Comparison of ENCODE assay signal across 8 cellular contexts in the genomic region with DNA sequence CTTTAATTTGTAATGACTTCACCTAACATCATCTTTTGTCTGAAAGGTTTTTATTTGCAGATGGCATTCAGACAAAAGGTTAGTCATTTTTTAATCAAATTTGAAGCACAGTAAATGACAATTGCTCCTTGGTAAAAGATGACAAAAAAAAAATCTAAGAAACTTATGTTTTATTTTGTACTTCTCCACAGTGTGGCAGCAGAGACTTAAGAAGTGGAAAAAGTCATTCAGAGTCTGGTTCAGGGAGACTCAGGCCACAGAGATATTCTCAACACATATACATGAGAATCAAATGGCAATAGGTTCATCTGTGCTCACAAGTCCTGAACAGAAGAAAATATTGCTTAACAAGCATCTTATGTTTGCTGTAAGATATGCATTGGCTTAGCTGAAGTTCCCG.
DNase-seq lines count a peak whose midpoint lies in the region; ATAC-seq, FAIRE-seq and TF ChIP-seq lines count a peak whose summit lies in the region.

No MANE protein-coding gene starts in this region.

- no peak for TF ChIP-seq POLR2A in A549 (IDR thresholded peaks at IDR 0.05; ENCODE audit: low read length)

- no peaks in the 10 kb centered on the region for H3K4me1 ChIP-seq in A549

- CTCF ChIA-PET in A549 (lab: Yijun Ruan, JAX), result interaction anchor here (3.7 kb wide), 1 partner anchor 256 kb away, joined by 23 read pairs; no protein-coding TSS in a partner anchor

- no peak overlapping the region for H3K27ac ChIP-seq in A549

- H3K4me3 ChIP-seq in A549, result no peak overlapping the region

- POLR2A ChIA-PET in A549 (lab: Yijun Ruan, JAX), result no interaction called here

- no peaks in the 10 kb centered on the region for H3K9me3 ChIP-seq in A549

- FAIRE-seq in A549 (lab: Jason Lieb, UNC), result no peak

- ATAC-seq in A549 (0 out of 6 replicates have a peak, but pooled peaks of 1 of the 2 experiments have one; percentile 31), GM21423 (IDR thresholded peaks at IDR 0.05; ENCODE audit: unreplicated experiment) (no peak), HG03342 (IDR thresholded peaks at IDR 0.05; ENCODE audit: unreplicated experiment) (no peak)

- 0% methylated on average over 1 of the region's 1 CpG for WGBS in A549 (ENCODE audit: missing lambda C conversion rate)

- DNase-seq in A549 (ENCODE audit: low read depth in 1 of 2, low spot score in 1 of 2), result peak; percentile 0 to 26
- peak; percentile 11 for DNase-seq in HS-5 (ENCODE audit: low read depth)
- DNase-seq in RPMI8226, result peak; percentile 12
- DNase-seq in fibroblast of the conjunctiva (ENCODE audit: low read depth), result peak; percentile 32
- peak; percentile 87 for DNase-seq in superior temporal gyrus (ENCODE audit: extremely low spot score)
- no peak for DNase-seq in activated CD4-positive, alpha-beta T cell treated with anti-CD3 and anti-CD28 coated beads, Interleukin-2, amount 50 U/mL, for 48 hours

- no peak for TF ChIP-seq EP300 in A549 (IDR thresholded peaks at IDR 0.05)

- TF ChIP-seq CTCF in A549 (IDR thresholded peaks at IDR 0.05), result peak; percentile 44

- no peak overlapping the region for H3K4me2 ChIP-seq in A549

- TF ChIP-seq RAD21 in A549 (conservative IDR thresholded peaks at IDR 0.05 in 1 of 2, IDR thresholded peaks at IDR 0.05 in 1 of 2), result peak; percentile 59

TF ChIP-seq in A549, 52 proteins besides CTCF, POLR2A, EP300 and RAD21:
- TF ChIP-seq, protein P1, sequence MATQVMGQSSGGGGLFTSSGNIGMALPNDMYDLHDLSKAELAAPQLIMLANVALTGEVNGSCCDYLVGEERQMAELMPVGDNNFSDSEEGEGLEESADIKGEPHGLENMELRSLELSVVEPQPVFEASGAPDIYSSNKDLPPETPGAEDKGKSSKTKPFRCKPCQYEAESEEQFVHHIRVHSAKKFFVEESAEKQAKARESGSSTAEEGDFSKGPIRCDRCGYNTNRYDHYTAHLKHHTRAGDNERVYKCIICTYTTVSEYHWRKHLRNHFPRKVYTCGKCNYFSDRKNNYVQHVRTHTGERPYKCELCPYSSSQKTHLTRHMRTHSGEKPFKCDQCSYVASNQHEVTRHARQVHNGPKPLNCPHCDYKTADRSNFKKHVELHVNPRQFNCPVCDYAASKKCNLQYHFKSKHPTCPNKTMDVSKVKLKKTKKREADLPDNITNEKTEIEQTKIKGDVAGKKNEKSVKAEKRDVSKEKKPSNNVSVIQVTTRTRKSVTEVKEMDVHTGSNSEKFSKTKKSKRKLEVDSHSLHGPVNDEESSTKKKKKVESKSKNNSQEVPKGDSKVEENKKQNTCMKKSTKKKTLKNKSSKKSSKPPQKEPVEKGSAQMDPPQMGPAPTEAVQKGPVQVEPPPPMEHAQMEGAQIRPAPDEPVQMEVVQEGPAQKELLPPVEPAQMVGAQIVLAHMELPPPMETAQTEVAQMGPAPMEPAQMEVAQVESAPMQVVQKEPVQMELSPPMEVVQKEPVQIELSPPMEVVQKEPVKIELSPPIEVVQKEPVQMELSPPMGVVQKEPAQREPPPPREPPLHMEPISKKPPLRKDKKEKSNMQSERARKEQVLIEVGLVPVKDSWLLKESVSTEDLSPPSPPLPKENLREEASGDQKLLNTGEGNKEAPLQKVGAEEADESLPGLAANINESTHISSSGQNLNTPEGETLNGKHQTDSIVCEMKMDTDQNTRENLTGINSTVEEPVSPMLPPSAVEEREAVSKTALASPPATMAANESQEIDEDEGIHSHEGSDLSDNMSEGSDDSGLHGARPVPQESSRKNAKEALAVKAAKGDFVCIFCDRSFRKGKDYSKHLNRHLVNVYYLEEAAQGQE (IDR thresholded peaks at IDR 0.05), result no peak
- peak; percentile 48; the same call in 2 of the 3 replicates for TF ChIP-seq SMC3 (IDR thresholded peaks at IDR 0.05)

Comparison
In these comparisons a context has a peak if more than half of its experiments do, and no peak if none do; other contexts are left out.
1. DNase-seq: peak in A549 (2 of 2), HS-5 (single experiment), RPMI8226 (single experiment), fibroblast of the conjunctiva (single experiment) and superior temporal gyrus (single experiment); none in activated CD4-positive, alpha-beta T cell treated with anti-CD3 and anti-CD28 coated beads, Interleukin-2, amount 50 U/mL, for 48 hours (0 of 2).